In the genomic region with DNA sequence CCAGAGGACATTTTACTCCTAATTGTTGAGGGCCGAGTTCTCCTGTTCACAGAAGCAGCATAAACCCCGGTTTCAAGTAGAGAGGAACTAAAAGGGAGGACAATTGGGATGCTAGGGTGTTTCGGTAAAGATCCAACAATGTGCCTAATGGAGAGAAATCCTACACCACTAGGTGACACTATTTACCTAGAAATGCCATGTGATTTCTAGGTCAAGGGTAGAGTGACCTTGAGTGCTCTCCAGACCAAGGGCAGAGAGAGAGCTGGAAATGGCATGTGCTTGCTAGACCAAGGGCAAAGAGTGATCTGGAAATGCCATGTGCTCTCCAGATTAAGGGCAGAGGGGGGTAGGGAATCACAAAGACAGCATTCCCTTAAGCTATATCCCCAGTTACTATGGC, we compare ENCODE assay signal across 22 cellular contexts.
DNase-seq lines count a peak whose midpoint lies in the region; ATAC-seq, FAIRE-seq and TF ChIP-seq lines count a peak whose summit lies in the region.
"Had no signal": no experiment of that assay in that cellular context is flagged by ENCODE, and none has a peak within 500 bp of the region (broad histone marks: within the 10 kb centered on the region; RNA-seq: fewer than 3 reads in every experiment).

No MANE protein-coding gene starts in this region.

- WGBS in HepG2 (ENCODE audit: low lambda C conversion rate): 10% methylated on average over 3 of the region's 3 CpGs
- WGBS in right lobe of liver (ENCODE audit: insufficient coverage, low coverage, low lambda C conversion rate, missing lambda C conversion rate): 49% methylated on average over 2 of the region's 3 CpGs
- 8% methylated on average over 2 of the region's 3 CpGs for WGBS in K562 (ENCODE audit: insufficient coverage, low coverage, missing lambda C conversion rate)

- no peaks in the 10 kb centered on the region for H4K20me1 ChIP-seq in HepG2 (ENCODE audit: insufficient read depth, low read length)
- no peaks in the 10 kb centered on the region for H4K20me1 ChIP-seq in K562 (replicated peaks; ENCODE audit: control insufficient read depth, insufficient read depth, low read length)
- H4K20me1 ChIP-seq: BLaER1 had no signal

- H3K36me3 ChIP-seq in HepG2 (replicated peaks in 1 of 2; ENCODE audit: control insufficient read depth in 1 of 2, insufficient read depth in 2 of 2, low read length in 2 of 2): no peaks in the 10 kb centered on the region
- H3K36me3 ChIP-seq in right lobe of liver: no peaks in the 10 kb centered on the region
- no peaks in the 10 kb centered on the region for H3K36me3 ChIP-seq in K562 (ENCODE audit: control insufficient read depth, insufficient read depth, low read length)

- TF ChIP-seq EP300 in HepG2 (IDR thresholded peaks at IDR 0.05; ENCODE audit: low read depth in 2 of 2, low read length in 2 of 2): no peak
- no peak for TF ChIP-seq EP300 in HepG2 (CRISPR knock-in tag; IDR thresholded peaks at IDR 0.05; ENCODE audit: borderline replicate concordance)
- TF ChIP-seq EP300 in K562 (IDR thresholded peaks at IDR 0.05; ENCODE audit: low read length): no peak

- no peak for FAIRE-seq in HepG2 (lab: Jason Lieb, UNC)
- no peak for FAIRE-seq in K562 (lab: Jason Lieb, UNC)
- FAIRE-seq: A549, GM12892, H54 had no signal

- intact Hi-C loops in HepG2 (cut with micrococcal nuclease; ENCODE audit: unreplicated experiment) (no loop called here), right lobe of liver (cut with DNase I) (no loop called here), K562 (cut with micrococcal nuclease) (no loop called here)

- no peak overlapping the region for H2AFZ ChIP-seq in HepG2 (ENCODE audit: low read length)
- no peak overlapping the region for H2AFZ ChIP-seq in K562 (ENCODE audit: low read depth, low read length)

- H3K4me2 ChIP-seq in HepG2 (ENCODE audit: low read depth, low read length): no peak overlapping the region
- H3K4me2 ChIP-seq in K562 (ENCODE audit: insufficient read depth, low read length): no peak overlapping the region
- H3K4me2 ChIP-seq: A549, BLaER1 had no signal

- no peak for TF ChIP-seq POLR2A in HepG2 (IDR thresholded peaks at IDR 0.05; ENCODE audit: insufficient read depth in 1 of 2, low read depth in 2 of 2, low read length in 2 of 2)
- no peak for TF ChIP-seq POLR2A in right lobe of liver (IDR thresholded peaks at IDR 0.05)
- TF ChIP-seq POLR2A in K562 (conservative IDR thresholded peaks at IDR 0.05): no peak

- no peaks in the 10 kb centered on the region for H3K9me1 ChIP-seq in K562 (ENCODE audit: control insufficient read depth, insufficient read depth, low read length)

- POLR2A ChIA-PET in HepG2 (lab: Yijun Ruan, JAX): no interaction called here
- POLR2A ChIA-PET in K562 (lab: Yijun Ruan, JAX): interaction anchor here (0.7 kb wide), 1 partner anchor 1091 kb away, joined by 3 read pairs; no protein-coding TSS in a partner anchor

- H3K27me3 ChIP-seq in HepG2 (ENCODE audit: control insufficient read depth in 1 of 2, insufficient read depth in 2 of 2, low read length in 2 of 2) (no peaks in the 10 kb centered on the region), right lobe of liver (no peaks in the 10 kb centered on the region), K562 (ENCODE audit: control insufficient read depth in 2 of 2, insufficient read depth in 2 of 2, low read length in 2 of 2) (no peaks in the 10 kb centered on the region)
- H3K27me3 ChIP-seq: BLaER1 had no signal

- H3K4me1 ChIP-seq in HepG2 (ENCODE audit: insufficient read depth, low read length) (no peaks in the 10 kb centered on the region), right lobe of liver (no peaks in the 10 kb centered on the region), K562 (replicated peaks in 1 of 2; ENCODE audit: control insufficient read depth in 2 of 2, insufficient read depth in 2 of 2, low read length in 2 of 2) (no peaks in the 10 kb centered on the region)
- H3K4me1 ChIP-seq: A549, BLaER1 had no signal

- in situ Hi-C loops in HepG2 (cut with HindIII; ENCODE audit: extremely low pct_ligation_motif_present, low pct_unique_long_range_greater_than_20kb): no loop called here
- in situ Hi-C loops in K562 (cut with MboI): no loop called here

- BruUV-seq in HepG2 (replicated peaks; lab: Mats Ljungman, UMichigan) (no TSS peak), K562 (replicated peaks; lab: Mats Ljungman, UMichigan) (no TSS peak)

- H3K27ac ChIP-seq in HepG2 (ENCODE audit: extremely low read length, insufficient read depth, low read length) (no peak overlapping the region), right lobe of liver (no peak overlapping the region), K562 (ENCODE audit: extremely low read depth, low read depth, low read length) (no peak overlapping the region)
- H3K27ac ChIP-seq: A549, BLaER1, RWPE1 had no signal

- H3K4me3 ChIP-seq in HepG2 (replicated peaks in 1 of 3; ENCODE audit: insufficient read depth in 1 of 3, low read depth in 2 of 3, low read length in 3 of 3): no peak overlapping the region
- H3K4me3 ChIP-seq in right lobe of liver: no peak overlapping the region
- no peak overlapping the region for H3K4me3 ChIP-seq in K562
- H3K4me3 ChIP-seq: A549 had no signal

- H3K9me3 ChIP-seq in HepG2 (ENCODE audit: low read length) (peaks cover 67% of the 10 kb centered on the region), right lobe of liver (no peaks in the 10 kb centered on the region), K562 (replicated peaks; ENCODE audit: control insufficient read depth, insufficient read depth, low read depth, low read length) (no peaks in the 10 kb centered on the region; the same call in 1 of the 2 replicates)

- TF ChIP-seq RAD21 in HepG2 (CRISPR knock-in tag; IDR thresholded peaks at IDR 0.05): no peak
- TF ChIP-seq RAD21 in K562 (CRISPR knock-in tag; conservative IDR thresholded peaks at IDR 0.05 in 1 of 2, IDR thresholded peaks at IDR 0.05 in 1 of 2): no peak

- CTCF ChIA-PET in HepG2 (lab: Yijun Ruan, JAX; ENCODE audit: low intra/inter-chr PET ratio, low total read pairs): no interaction called here
- CTCF ChIA-PET in K562 (lab: Yijun Ruan, JAX; ENCODE audit: low intra/inter-chr PET ratio): no interaction called here

- ATAC-seq in HepG2 (no peak), right lobe of liver (no peak), K562 (no peak), HG03039 (IDR thresholded peaks at IDR 0.05; ENCODE audit: unreplicated experiment) (no peak)
- ATAC-seq: A549; CD8-positive, alpha-beta T cell; PC-3 had no signal

- no peak overlapping the region for H3K9ac ChIP-seq in HepG2 (ENCODE audit: insufficient read depth, low read depth, low read length)
- H3K9ac ChIP-seq in K562 (ENCODE audit: insufficient read depth in 1 of 2, low read depth in 2 of 2, low read length in 2 of 2): no peak overlapping the region
- H3K9ac ChIP-seq: BLaER1 had no signal

- TF ChIP-seq CTCF in HepG2 (CRISPR knock-in tag; IDR thresholded peaks at IDR 0.05) (peak; percentile 43), right lobe of liver (IDR thresholded peaks at IDR 0.05) (no peak), K562 (IDR thresholded peaks at IDR 0.05 in 2 of 3, conservative IDR thresholded peaks at IDR 0.05 in 1 of 3; ENCODE audit: insufficient read depth in 2 of 3, low read depth in 1 of 3, low read length in 3 of 3) (no peak)

- H3K79me2 ChIP-seq in HepG2 (ENCODE audit: insufficient read depth, low read length) (no peaks in the 10 kb centered on the region), K562 (ENCODE audit: control insufficient read depth, insufficient read depth, low read length) (no peaks in the 10 kb centered on the region)

- no peak for DNase-seq in HepG2 (ENCODE audit: low spot score)
- DNase-seq in right lobe of liver: no peak
- peak; percentile 44 for DNase-seq in NAMALWA (ENCODE audit: low spot score)
- no peak for DNase-seq in K562 (ENCODE audit: extremely low read depth in 1 of 4, low spot score in 3 of 4)
- no peak for DNase-seq in stimulated activated CD4-positive, alpha-beta T cell treated with anti-CD3 and anti-CD28 coated beads, Interleukin-15, amount 100 ng/mL, for 24 hours
- no peak for DNase-seq in globus pallidus (ENCODE audit: low spot score)
- DNase-seq: Calu3; CD8-positive, alpha-beta T cell; HFFc6; IMR-90; Kasumi-1; NCI-H187; NCI-H446 treated with DMSO at 0.1 percent for 48 hours; PC-3; SIG-M5; T-helper 1 cell had no signal

TF ChIP-seq in HepG2, 621 proteins besides CTCF, POLR2A, EP300 and RAD21 (continues in another document):
- peak; percentile 81 for TF ChIP-seq MNT (IDR thresholded peaks at IDR 0.05)
- TF ChIP-seq SP4 (CRISPR knock-in tag; IDR thresholded peaks at IDR 0.05): no peak

TF ChIP-seq in K562, 482 proteins besides CTCF, POLR2A, EP300 and RAD21:
- TF ChIP-seq E4F1 (CRISPR knock-in tag; IDR thresholded peaks at IDR 0.05; ENCODE audit: borderline replicate concordance) (no peak), ESRRA (IDR thresholded peaks at IDR 0.05; ENCODE audit: borderline replicate concordance, low read depth) (peak; percentile 67), ZNF239 (CRISPR knock-in tag; IDR thresholded peaks at IDR 0.05) (no peak), BHLHE40 (IDR thresholded peaks at IDR 0.05; ENCODE audit: low read length) (no peak)
TF ChIP-seq in K562: peak in this region for 1.

Comparison
In these comparisons a context has a peak if more than half of its experiments do, and no peak if none do; other contexts are left out.
1. Of the 241 proteins assayed by ChIP-seq in both HepG2 and K562: peak only in HepG2: CTCF, MNT and STAG1; only in K562: none; in both: ESRRA; in neither: 237.